Comparison of ENCODE assay signal across 8 cellular contexts in the genomic region with DNA sequence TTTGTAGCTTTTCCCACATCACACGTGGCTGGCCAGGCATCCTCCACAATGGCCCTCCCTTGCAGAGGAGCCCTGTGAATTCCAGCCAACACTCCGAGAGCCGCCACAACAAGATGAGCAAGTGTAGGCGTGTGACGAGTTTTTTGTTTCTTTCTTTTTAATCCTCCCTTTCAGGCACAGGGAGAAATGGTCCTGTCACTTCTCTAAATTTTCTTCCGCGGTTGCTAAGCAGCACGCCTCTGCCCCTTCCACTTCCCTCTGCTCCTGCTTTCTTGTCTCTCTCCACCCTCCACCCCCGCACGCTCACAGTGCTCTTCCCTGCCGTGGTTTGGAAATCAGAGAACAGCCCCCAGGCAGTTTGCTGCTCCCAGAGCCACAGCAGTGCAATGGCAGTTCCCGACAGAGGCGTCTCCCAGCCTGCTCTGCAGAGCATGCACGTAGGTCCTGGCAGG.
DNase-seq lines count a peak whose midpoint lies in the region; ATAC-seq, FAIRE-seq and TF ChIP-seq lines count a peak whose summit lies in the region.

No MANE protein-coding gene starts in this region.

- H3K27me3 ChIP-seq in uterus, result no peaks in the 10 kb centered on the region

- no peaks in the 10 kb centered on the region for H3K9me3 ChIP-seq in uterus

- FAIRE-seq in GM19239 (lab: Jason Lieb, UNC), result peak; percentile 11

- ATAC-seq in esophagus mucosa (peak; percentile 90), HG02763 (IDR thresholded peaks at IDR 0.05; ENCODE audit: unreplicated experiment) (no peak)

- no peak for TF ChIP-seq POLR2A in uterus (IDR thresholded peaks at IDR 0.05)

- intact Hi-C loops in uterus (cut with DNase I; ENCODE audit: low total_unique reads), result no loop called here

- no peak for TF ChIP-seq CTCF in mesothelial cell of epicardium (IDR thresholded peaks at IDR 0.05; ENCODE audit: unreplicated experiment)
- TF ChIP-seq CTCF in uterus (IDR thresholded peaks at IDR 0.05), result peak in 3 of 4 experiments; percentile 21 to 28 (median 22)

- peak overlapping the region; percentile 63 for H3K4me3 Mint-ChIP-seq in mesothelial cell of epicardium
- H3K4me3 Mint-ChIP-seq in T-helper 2 cell treated with Interferon-gamma antibody and Interleukin-4, amounts not matched to agents 5 μg/mL and 100 μg/mL, for 36 hours, result no peak overlapping the region

- H3K4me1 Mint-ChIP-seq in mesothelial cell of epicardium, result peaks cover 38% of the 10 kb centered on the region
- peaks cover 35% of the 10 kb centered on the region for H3K4me1 Mint-ChIP-seq in T-helper 2 cell treated with Interferon-gamma antibody and Interleukin-4, amounts not matched to agents 5 μg/mL and 100 μg/mL, for 36 hours (ENCODE audit: low read depth)

- no peaks in the 10 kb centered on the region for H3K36me3 ChIP-seq in uterus

- H3K4me3 ChIP-seq in uterus, result peak overlapping the region; percentile 18 to 32

- H3K9me3 Mint-ChIP-seq in mesothelial cell of epicardium, result no peaks in the 10 kb centered on the region
- H3K9me3 Mint-ChIP-seq in T-helper 2 cell treated with Interferon-gamma antibody and Interleukin-4, amounts not matched to agents 5 μg/mL and 100 μg/mL, for 36 hours, result no peaks in the 10 kb centered on the region

- DNase-seq in GM19239 (ENCODE audit: insufficient read length, low spot score) (no peak), RPMI8226 (peak; percentile 11), mesothelial cell of epicardium (ENCODE audit: low spot score in 2 of 2, unreplicated experiment in 2 of 2) (peak; percentile 51 to 64), uterus (peak; percentile 57 to 68), COLO668 (lab: John Stamatoyannopoulos, UW; ENCODE audit: unreplicated experiment) (no peak)
- DNase-seq in T-helper 2 cell treated with Interferon-gamma antibody and Interleukin-4, amounts not matched to agents 5 μg/mL and 100 μg/mL, for 36 hours (ENCODE audit: low spot score), result no peak

- H3K27ac Mint-ChIP-seq in mesothelial cell of epicardium, result peak overlapping the region; percentile 79
- no peak overlapping the region for H3K27ac Mint-ChIP-seq in T-helper 2 cell treated with Interferon-gamma antibody and Interleukin-4, amounts not matched to agents 5 μg/mL and 100 μg/mL, for 36 hours

- peak overlapping the region; percentile 61 to 67 for H3K27ac ChIP-seq in uterus

- no peaks in the 10 kb centered on the region for H3K4me1 ChIP-seq in uterus

- no peaks in the 10 kb centered on the region for H3K27me3 Mint-ChIP-seq in mesothelial cell of epicardium (ENCODE audit: low read depth)
- no peaks in the 10 kb centered on the region for H3K27me3 Mint-ChIP-seq in T-helper 2 cell treated with Interferon-gamma antibody and Interleukin-4, amounts not matched to agents 5 μg/mL and 100 μg/mL, for 36 hours (ENCODE audit: low read depth)

- no peaks in the 10 kb centered on the region for H3K36me3 Mint-ChIP-seq in mesothelial cell of epicardium
- no peaks in the 10 kb centered on the region for H3K36me3 Mint-ChIP-seq in T-helper 2 cell treated with Interferon-gamma antibody and Interleukin-4, amounts not matched to agents 5 μg/mL and 100 μg/mL, for 36 hours (ENCODE audit: low read depth)

Comparison
In these comparisons a context has a peak if more than half of its experiments do, and no peak if none do; other contexts are left out.
1. DNase-seq: peak in RPMI8226 (single experiment), mesothelial cell of epicardium (2 of 2) and uterus (2 of 2); none in GM19239 (single experiment), COLO668 (single experiment) and T-helper 2 cell treated with Interferon-gamma antibody and Interleukin-4, amounts not matched to agents 5 μg/mL and 100 μg/mL, for 36 hours (single experiment).